ENCODE assay signal across 7 cellular contexts in the genomic region with DNA sequence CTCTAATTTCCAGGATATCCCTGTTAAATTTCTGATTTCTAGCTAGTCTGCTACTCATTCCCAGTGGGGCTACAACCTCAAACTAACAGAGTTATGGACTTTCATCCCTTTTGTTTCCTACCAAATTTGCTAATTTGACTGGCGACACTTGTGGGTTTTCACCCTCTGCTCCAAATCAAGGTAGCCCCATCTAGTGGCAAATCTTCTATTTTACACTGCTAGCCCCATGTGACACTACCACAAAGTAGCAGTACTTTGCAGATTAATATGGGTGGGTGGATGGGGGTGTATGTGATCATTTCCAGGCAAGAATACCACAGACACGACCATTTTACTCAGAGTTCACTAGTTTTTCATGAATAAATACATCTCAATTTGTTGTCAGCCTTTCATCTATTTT.
A peak's percentile ranks its signal among the peaks of the same experiment; 100 is the strongest.
DNase-seq lines count a peak whose midpoint lies in the region; ATAC-seq, FAIRE-seq and TF ChIP-seq lines count a peak whose summit lies in the region.

No MANE protein-coding gene starts in this region.

- H3K36me3 Mint-ChIP-seq in activated CD8-positive, alpha-beta T cell treated with anti-CD3 and anti-CD28 coated beads for 36 hours (ENCODE audit: low read depth), result no peaks in the 10 kb centered on the region

- in situ Hi-C loops in HepG2 (cut with HindIII; ENCODE audit: extremely low pct_ligation_motif_present, low pct_unique_long_range_greater_than_20kb), result no loop called here

- no peak overlapping the region for H3K27ac ChIP-seq in HepG2 (ENCODE audit: extremely low read length, insufficient read depth, low read length)

- no peak overlapping the region for H3K4me2 ChIP-seq in HepG2 (ENCODE audit: low read depth, low read length)

- DNase-seq in GM06990 (ENCODE audit: extremely low read depth, insufficient read length) (peak; percentile 13), HepG2 (ENCODE audit: low spot score) (peak; percentile 2), globus pallidus (ENCODE audit: low spot score) (no peak), posterior vena cava (ENCODE audit: low spot score) (no peak)
- DNase-seq in activated CD8-positive, alpha-beta T cell treated with anti-CD3 and anti-CD28 coated beads for 36 hours, result peak; percentile 34

- ATAC-seq in GM21381 (IDR thresholded peaks at IDR 0.05; ENCODE audit: unreplicated experiment), result peak; percentile 78
- ATAC-seq in activated CD8-positive, alpha-beta T cell treated with anti-CD3 and anti-CD28 coated beads for 36 hours, result peak; percentile 75
- peak; percentile 76 for ATAC-seq in HepG2

- no peak overlapping the region for H3K9ac ChIP-seq in HepG2 (ENCODE audit: insufficient read depth, low read depth, low read length)

- H3K4me1 Mint-ChIP-seq in activated CD8-positive, alpha-beta T cell treated with anti-CD3 and anti-CD28 coated beads for 36 hours (ENCODE audit: low read depth), result peaks cover 7% of the 10 kb centered on the region

- no peak overlapping the region for H3K4me3 Mint-ChIP-seq in activated CD8-positive, alpha-beta T cell treated with anti-CD3 and anti-CD28 coated beads for 36 hours

- H3K9me3 ChIP-seq in HepG2 (ENCODE audit: low read length), result no peaks in the 10 kb centered on the region

- H3K4me1 ChIP-seq in HepG2 (ENCODE audit: insufficient read depth, low read length), result no peaks in the 10 kb centered on the region

- no peaks in the 10 kb centered on the region for H3K79me2 ChIP-seq in HepG2 (ENCODE audit: insufficient read depth, low read length)

- CTCF ChIA-PET in activated CD8-positive, alpha-beta T cell treated with anti-CD3 and anti-CD28 coated beads for 36 hours (lab: Charles Lee), result interaction anchor here (1.1 to 1.8 kb wide), 4 partner anchors 116 to 133 kb away, joined by 3 to 9 read pairs (median 5); no protein-coding TSS in a partner anchor
- CTCF ChIA-PET in HepG2 (lab: Yijun Ruan, JAX; ENCODE audit: low intra/inter-chr PET ratio, low total read pairs), result interaction anchor here (0.9 kb wide), 1 partner anchor 375 kb away, joined by 4 read pairs; no protein-coding TSS in a partner anchor

- POLR2A ChIA-PET in activated CD8-positive, alpha-beta T cell treated with anti-CD3 and anti-CD28 coated beads for 36 hours (lab: Charles Lee), result no interaction called here
- POLR2A ChIA-PET in HepG2 (lab: Yijun Ruan, JAX), result no interaction called here

- H3K36me3 ChIP-seq in GM06990 (ENCODE audit: control insufficient read depth, insufficient read depth, low read length) (no peaks in the 10 kb centered on the region), HepG2 (replicated peaks in 1 of 2; ENCODE audit: control insufficient read depth in 1 of 2, insufficient read depth in 2 of 2, low read length in 2 of 2) (no peaks in the 10 kb centered on the region)

- TF ChIP-seq CTCF in GM06990 (IDR thresholded peaks at IDR 0.05; ENCODE audit: insufficient read depth, low read length, poor library complexity, severe bottlenecking) (peak; percentile 74), HepG2 (CRISPR knock-in tag; IDR thresholded peaks at IDR 0.05) (peak; percentile 44)
- peak; percentile 52 for TF ChIP-seq CTCF in activated CD8-positive, alpha-beta T cell treated with anti-CD3 and anti-CD28 coated beads for 36 hours (IDR thresholded peaks at IDR 0.05)

- no peak overlapping the region for H3K27ac Mint-ChIP-seq in activated CD8-positive, alpha-beta T cell treated with anti-CD3 and anti-CD28 coated beads for 36 hours

- H4K20me1 ChIP-seq in HepG2 (ENCODE audit: insufficient read depth, low read length), result no peaks in the 10 kb centered on the region

- intact Hi-C loops in activated CD8-positive, alpha-beta T cell treated with anti-CD3 and anti-CD28 coated beads for 36 hours (cut with micrococcal nuclease), result loop anchor here (1.0 kb wide), 1 partner anchor 121 kb away; no protein-coding TSS in a partner anchor
- intact Hi-C loops in HepG2 (cut with micrococcal nuclease; ENCODE audit: unreplicated experiment), result loop anchor here (2.0 to 5.0 kb wide), 2 partner anchors 121 to 376 kb away; no protein-coding TSS in a partner anchor
- intact Hi-C loops in posterior vena cava (cut with DNase I), result no loop called here

- no TSS peak for BruUV-seq in HepG2 (replicated peaks; lab: Mats Ljungman, UMichigan)

- H3K4me3 ChIP-seq in GM06990 (replicated peaks; ENCODE audit: low read depth, low read length), result no peak overlapping the region
- H3K4me3 ChIP-seq in HepG2 (replicated peaks in 1 of 3; ENCODE audit: insufficient read depth in 1 of 3, low read depth in 2 of 3, low read length in 3 of 3), result no peak overlapping the region

- 0% methylated on average over 2 of the region's 2 CpGs for WGBS in HepG2 (ENCODE audit: low lambda C conversion rate)

- peak; percentile 46 for FAIRE-seq in HepG2 (lab: Jason Lieb, UNC)

- H2AFZ ChIP-seq in HepG2 (ENCODE audit: low read length), result no peak overlapping the region

- H3K9me3 Mint-ChIP-seq in activated CD8-positive, alpha-beta T cell treated with anti-CD3 and anti-CD28 coated beads for 36 hours, result no peaks in the 10 kb centered on the region

- no peak for TF ChIP-seq POLR2A in HepG2 (IDR thresholded peaks at IDR 0.05; ENCODE audit: insufficient read depth in 1 of 2, low read depth in 2 of 2, low read length in 2 of 2)

- H3K27me3 ChIP-seq in GM06990 (replicated peaks; ENCODE audit: control insufficient read depth, insufficient read depth, low read length) (no peaks in the 10 kb centered on the region), HepG2 (ENCODE audit: control insufficient read depth in 1 of 2, insufficient read depth in 2 of 2, low read length in 2 of 2) (no peaks in the 10 kb centered on the region)

- H3K27me3 Mint-ChIP-seq in activated CD8-positive, alpha-beta T cell treated with anti-CD3 and anti-CD28 coated beads for 36 hours, result no peaks in the 10 kb centered on the region

- TF ChIP-seq EP300 in Ishikawa (IDR thresholded peaks at IDR 0.05; ENCODE audit: borderline replicate concordance), result no peak
- no peak for TF ChIP-seq EP300 in HepG2 (IDR thresholded peaks at IDR 0.05; ENCODE audit: low read depth in 2 of 2, low read length in 2 of 2)
- no peak for TF ChIP-seq EP300 in HepG2 (CRISPR knock-in tag; IDR thresholded peaks at IDR 0.05; ENCODE audit: borderline replicate concordance)

- TF ChIP-seq RAD21 in Ishikawa (IDR thresholded peaks at IDR 0.05; ENCODE audit: low read depth) (peak; percentile 35), HepG2 (CRISPR knock-in tag; IDR thresholded peaks at IDR 0.05) (no peak)

TF ChIP-seq in Ishikawa, 13 proteins besides CTCF, POLR2A, EP300 and RAD21 (continues in another document):
- TF ChIP-seq TEAD4 (IDR thresholded peaks at IDR 0.05) (no peak), CREB1 (IDR thresholded peaks at IDR 0.05; ENCODE audit: low read depth) (no peak), EGR1 (IDR thresholded peaks at IDR 0.05) (no peak), ZBTB7A (IDR thresholded peaks at IDR 0.05; ENCODE audit: low read depth) (no peak), NFIC (IDR thresholded peaks at IDR 0.05) (no peak), CEBPB (IDR thresholded peaks at IDR 0.05) (no peak), YY1 (IDR thresholded peaks at IDR 0.05; ENCODE audit: low read depth) (no peak), TCF12 (IDR thresholded peaks at IDR 0.05; ENCODE audit: low read depth) (no peak)
- TF ChIP-seq, protein P1, sequence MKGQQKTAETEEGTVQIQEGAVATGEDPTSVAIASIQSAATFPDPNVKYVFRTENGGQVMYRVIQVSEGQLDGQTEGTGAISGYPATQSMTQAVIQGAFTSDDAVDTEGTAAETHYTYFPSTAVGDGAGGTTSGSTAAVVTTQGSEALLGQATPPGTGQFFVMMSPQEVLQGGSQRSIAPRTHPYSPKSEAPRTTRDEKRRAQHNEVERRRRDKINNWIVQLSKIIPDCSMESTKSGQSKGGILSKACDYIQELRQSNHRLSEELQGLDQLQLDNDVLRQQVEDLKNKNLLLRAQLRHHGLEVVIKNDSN (IDR thresholded peaks at IDR 0.05), result no peak
- TF ChIP-seq, protein P2, sequence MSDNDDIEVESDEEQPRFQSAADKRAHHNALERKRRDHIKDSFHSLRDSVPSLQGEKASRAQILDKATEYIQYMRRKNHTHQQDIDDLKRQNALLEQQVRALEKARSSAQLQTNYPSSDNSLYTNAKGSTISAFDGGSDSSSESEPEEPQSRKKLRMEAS (IDR thresholded peaks at IDR 0.05), result no peak

TF ChIP-seq in HepG2, 621 proteins besides CTCF, POLR2A, EP300 and RAD21:
- TF ChIP-seq POLR2AphosphoS5 (IDR thresholded peaks at IDR 0.05; ENCODE audit: low read depth, low read length) (no peak), DR1 (CRISPR knock-in tag; IDR thresholded peaks at IDR 0.05) (no peak), TOE1 (CRISPR knock-in tag; IDR thresholded peaks at IDR 0.05) (no peak), KDM1A (CRISPR knock-in tag; IDR thresholded peaks at IDR 0.05) (no peak), STAG1 (CRISPR knock-in tag; IDR thresholded peaks at IDR 0.05) (peak; percentile 10; the same call in 1 of the 2 replicates), SMARCC2 (IDR thresholded peaks at IDR 0.05) (no peak)

Comparison
In these comparisons a context has a peak if more than half of its experiments do, and no peak if none do; other contexts are left out.
1. DNase-seq: peak in GM06990 (single experiment), activated CD8-positive, alpha-beta T cell treated with anti-CD3 and anti-CD28 coated beads for 36 hours (single experiment) and HepG2 (single experiment); none in globus pallidus (single experiment) and posterior vena cava (single experiment).
2. intact Hi-C loops: an anchor here in activated CD8-positive, alpha-beta T cell treated with anti-CD3 and anti-CD28 coated beads for 36 hours (1.0 kb wide) and HepG2 (2.0 to 5.0 kb wide); none called in posterior vena cava.
3. Peak in every context shown above with its lines, with median percentiles within 50 percentile points of each other: CTCF ChIP-seq and ATAC-seq.